In the genomic region with DNA sequence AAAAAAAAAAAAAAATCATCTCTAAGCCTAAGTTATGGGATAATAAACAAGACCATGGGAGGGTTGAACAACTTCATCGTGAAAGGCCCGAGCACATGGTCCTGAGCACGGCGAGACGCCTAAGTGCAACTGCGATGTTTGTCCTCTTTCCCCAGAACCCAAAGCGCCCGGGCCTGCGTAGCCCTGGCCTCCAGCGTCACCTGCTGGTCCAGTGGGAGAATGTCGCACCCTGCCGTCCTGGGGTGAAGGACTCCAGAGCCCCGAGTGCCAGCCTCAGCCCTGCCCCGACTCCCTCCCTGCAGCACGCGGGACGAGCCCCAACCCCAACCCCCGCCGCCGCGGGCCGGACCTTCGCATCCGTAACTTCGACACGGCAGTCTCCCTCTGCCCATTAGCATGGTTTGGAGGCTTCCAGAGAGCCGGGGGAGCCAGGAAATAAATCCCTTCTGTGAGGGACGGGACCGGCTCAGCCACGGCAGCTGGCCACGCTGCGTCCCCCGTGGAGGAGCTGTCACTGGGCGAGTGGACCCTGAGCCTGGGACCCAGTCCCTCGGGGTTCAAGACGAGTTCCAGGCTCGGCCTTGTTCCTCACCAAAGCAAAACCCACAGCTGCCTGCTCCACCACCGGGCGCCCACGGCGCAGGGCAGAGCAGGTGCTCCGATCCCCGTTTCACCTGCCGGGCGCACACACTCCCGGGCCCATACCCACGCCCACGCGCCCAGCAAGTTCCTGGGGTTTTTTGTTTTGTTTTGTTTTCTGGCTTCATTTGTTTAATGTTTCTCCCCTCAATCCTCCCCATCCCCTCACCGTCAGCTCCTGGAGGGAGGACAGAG, we compare ENCODE assay signal across 8 cellular contexts.
DNase-seq lines count a peak whose midpoint lies in the region; ATAC-seq and TF ChIP-seq lines count a peak whose summit lies in the region.

No MANE protein-coding gene starts in this region.

- no peaks in the 10 kb centered on the region for H3K36me3 Mint-ChIP-seq in central memory CD8-positive, alpha-beta T cell (ENCODE audit: insufficient read depth)

- peaks cover 10% of the 10 kb centered on the region for H3K4me1 Mint-ChIP-seq in central memory CD8-positive, alpha-beta T cell

- H3K27ac ChIP-seq in ACC112 (ENCODE audit: low read depth, low read length), result no peak overlapping the region
- H3K27ac ChIP-seq in VCaP, result no peak overlapping the region; the same call in 1 of the 2 replicates

- peak; percentile 88 for ATAC-seq in HG02884 (IDR thresholded peaks at IDR 0.05; ENCODE audit: unreplicated experiment)
- peak; percentile 54 for ATAC-seq in central memory CD8-positive, alpha-beta T cell (replicated peaks; ENCODE audit: extremely low read depth, poor library complexity, severe bottlenecking)

- peak overlapping the region; percentile 9 for H2AFZ ChIP-seq in ACC112 (ENCODE audit: low read length, unreplicated experiment)

- DNase-seq in GM13977 (ENCODE audit: low spot score), result peak; percentile 91
- peak; percentile 24 for DNase-seq in NCI-H187 treated with DMSO at 0.1 percent for 48 hours (lab: John Stamatoyannopoulos, UW)
- DNase-seq in central memory CD8-positive, alpha-beta T cell (ENCODE audit: low spot score in 2 of 2), result peak in 1 of 2 donors; percentile 30
- peak; percentile 9 for DNase-seq in kidney epithelial cell (ENCODE audit: low read depth)
- peak; percentile 86 for DNase-seq in stimulated activated CD4-positive, alpha-beta T cell treated with anti-CD3 and anti-CD28 coated beads, Interleukin-15, amount 100 ng/mL, for 24 hours

- TF ChIP-seq CTCF in GM13977 (IDR thresholded peaks at IDR 0.05; ENCODE audit: extremely low read depth, insufficient read depth, missing control alignments) (peak; percentile 99), VCaP (conservative IDR thresholded peaks at IDR 0.05) (peak; percentile 93), kidney epithelial cell (IDR thresholded peaks at IDR 0.05; ENCODE audit: insufficient read depth, low read length, poor library complexity, severe bottlenecking) (peak; percentile 93)

- H3K36me3 ChIP-seq in ACC112 (ENCODE audit: insufficient read depth, low read length) (no peaks in the 10 kb centered on the region), kidney epithelial cell (ENCODE audit: control insufficient read depth, insufficient read depth, low read length) (no peaks in the 10 kb centered on the region)

- peak overlapping the region; percentile 16 for H3K4me3 Mint-ChIP-seq in central memory CD8-positive, alpha-beta T cell

- H3K9me3 Mint-ChIP-seq in central memory CD8-positive, alpha-beta T cell, result no peaks in the 10 kb centered on the region

- H3K27me3 Mint-ChIP-seq in central memory CD8-positive, alpha-beta T cell, result peaks cover 77% of the 10 kb centered on the region

- no peak overlapping the region for H3K27ac Mint-ChIP-seq in central memory CD8-positive, alpha-beta T cell (ENCODE audit: low read depth)

- peak overlapping the region; percentile 66 for H3K4me3 ChIP-seq in ACC112 (ENCODE audit: low read depth, low read length)
- peak overlapping the region; percentile 0 for H3K4me3 ChIP-seq in kidney epithelial cell (ENCODE audit: low read depth, low read length)

- peaks cover 5% of the 10 kb centered on the region for H3K4me1 ChIP-seq in ACC112 (ENCODE audit: control insufficient read depth, insufficient read depth, low read length, unreplicated experiment)

- no peaks in the 10 kb centered on the region for H3K79me2 ChIP-seq in ACC112 (ENCODE audit: control insufficient read depth, insufficient read depth, low read length, unreplicated experiment)

- H3K27me3 ChIP-seq in ACC112 (ENCODE audit: insufficient read depth, low read length) (peaks cover 60% of the 10 kb centered on the region), kidney epithelial cell (ENCODE audit: control insufficient read depth, insufficient read depth, low read length) (peaks cover 37% of the 10 kb centered on the region)

- in situ Hi-C loops in GM13977 (cut with MboI; ENCODE audit: low pct_unique_long_range_greater_than_20kb, low sequenced_read_pairs, unreplicated experiment), result no loop called here
